In the genomic region with DNA sequence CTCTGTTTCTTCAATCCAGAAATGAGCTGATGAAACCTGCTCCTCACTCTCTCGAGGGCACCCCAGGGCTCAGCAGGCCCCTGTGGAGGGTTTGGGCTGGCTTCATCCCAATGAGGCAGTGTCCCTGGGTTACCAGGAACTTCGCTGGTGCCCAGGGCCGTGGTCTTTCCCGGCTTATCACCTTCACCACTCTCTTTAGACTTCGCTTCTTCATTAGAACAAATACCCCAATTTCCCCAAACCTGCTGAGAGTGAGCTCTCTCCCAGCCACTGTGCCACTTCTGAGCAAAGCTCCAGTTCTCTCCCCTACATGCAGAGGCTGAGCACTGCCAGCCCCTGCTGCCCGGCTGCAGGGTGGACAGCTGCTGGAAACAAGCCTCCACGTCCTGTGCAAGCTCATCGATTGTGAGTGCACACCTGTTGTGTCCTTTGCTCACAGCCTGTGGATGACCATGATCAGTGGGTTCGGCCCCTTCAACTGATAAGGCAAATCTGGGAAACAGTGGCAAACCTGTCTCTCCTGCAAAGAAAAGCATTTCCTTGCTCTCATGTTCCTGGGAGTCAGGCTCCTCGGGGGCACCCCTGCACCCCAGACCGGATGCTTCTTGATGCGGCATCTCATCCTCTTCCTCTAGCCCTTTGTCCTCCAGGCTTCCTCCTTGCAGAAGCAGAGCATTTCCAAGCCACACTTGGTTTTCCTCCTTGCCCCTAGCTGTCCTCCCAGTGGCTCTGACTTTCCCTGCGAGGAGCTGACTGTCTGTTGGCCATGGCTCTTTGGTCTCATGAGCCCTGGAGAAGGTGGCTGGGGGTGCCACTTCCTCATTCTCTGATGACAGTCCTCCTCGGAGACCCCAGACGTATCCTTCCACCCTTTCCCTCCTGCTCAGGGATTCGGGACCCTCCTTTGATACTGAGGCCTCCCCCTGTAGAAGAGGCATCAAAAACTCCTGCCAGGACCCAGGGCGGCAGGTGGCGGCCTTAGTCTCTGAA, we compare ENCODE assay signal across 28 cellular contexts. TPM values are rescaled to one million over a fixed set of nuclear protein-coding genes. Genes with fewer than 3 reads are reported as not detected.
"Had no signal": no experiment of that assay in that cellular context is flagged by ENCODE, and none has a peak within 500 bp of the region (broad histone marks: within the 10 kb centered on the region; RNA-seq: fewer than 3 reads in every experiment).

No MANE protein-coding gene starts in this region.

- H3K4me3 ChIP-seq: hepatocyte, left lung, ovary, psoas muscle, right atrium auricular region, testis had no signal

- FAIRE-seq: endothelial cell of umbilical vein, small intestine had no signal

- H3K9me3 ChIP-seq: neutrophil, ovary, testis had no signal

- H3K4me2 ChIP-seq: hepatocyte, SK-N-SH had no signal

- H3K9ac ChIP-seq: SK-N-SH had no signal

- H3K36me3 ChIP-seq: left lung, neutrophil, ovary, right atrium auricular region had no signal

- H3K4me1 ChIP-seq: left lung, psoas muscle, right atrium auricular region, testis had no signal

- H3K79me2 ChIP-seq: hepatocyte had no signal

- H2AFZ ChIP-seq: hepatocyte had no signal

- DNase-seq: activated CD4-positive, alpha-beta T cell treated with anti-CD3 and anti-CD28 coated beads for 1 hour; activated CD8-positive, alpha-beta memory T cell treated with anti-CD3 and anti-CD28 coated beads for 24 hours; activated naive CD4-positive, alpha-beta T cell treated with anti-CD3 and anti-CD28 coated beads, Interleukin-2, amount 10 ng/mL, durations not matched to agents 7 days and 5 days; activated naive CD8-positive, alpha-beta T cell treated with anti-CD3 and anti-CD28 coated beads, Interleukin-2, amount 50 U/mL, for 24 hours; activated T-cell treated with anti-CD3 and anti-CD28 coated beads, Interleukin-2, amount 50 U/mL, for 48 hours; aorta; caudate nucleus; dermis blood vessel endothelial cell; effector memory CD4-positive, alpha-beta T cell; foreskin melanocyte; glutamatergic neuron; immature natural killer cell; kidney glomerular epithelial cell; left lung; naive thymus-derived CD8-positive, alpha-beta T cell; psoas muscle; SK-N-SH; small intestine; stimulated activated CD4-positive, alpha-beta T cell treated with anti-CD3 and anti-CD28 coated beads, Interleukin-2, amount 100 ng/mL, for 24 hours; testis; trophoblast cell had no signal

- H3K27me3 ChIP-seq: neutrophil, ovary, right atrium auricular region, testis had no signal

- ATAC-seq: activated naive CD8-positive, alpha-beta T cell treated with anti-CD3 and anti-CD28 coated beads, Interleukin-2, amount 50 U/mL, for 24 hours; esophagus mucosa; left lung; naive thymus-derived CD8-positive, alpha-beta T cell; psoas muscle; stimulated activated effector memory CD8-positive, alpha-beta T cell treated with anti-CD3 and anti-CD28 coated beads, Interleukin-12 subunit alpha, Interleukin-12 subunit beta, amount 100 ng/mL, for 72 hours had no signal

- H3K27ac ChIP-seq: hepatocyte, left lung, neutrophil, ovary, psoas muscle, right atrium auricular region, testis had no signal

RNA-seq across cellular contexts. Expression of gene C4orf50, which starts 28.7 kb away (rescaled TPM):
- total RNA-seq: endothelial cell of umbilical vein; hepatocyte; naive thymus-derived CD8-positive, alpha-beta T cell; psoas muscle; right atrium auricular region had no signal
- polyA plus RNA-seq: aorta; endothelial cell of umbilical vein; hepatocyte; naive thymus-derived CD8-positive, alpha-beta T cell; psoas muscle had no signal
